ENCODE assay signal across 12 cellular contexts in the genomic region with DNA sequence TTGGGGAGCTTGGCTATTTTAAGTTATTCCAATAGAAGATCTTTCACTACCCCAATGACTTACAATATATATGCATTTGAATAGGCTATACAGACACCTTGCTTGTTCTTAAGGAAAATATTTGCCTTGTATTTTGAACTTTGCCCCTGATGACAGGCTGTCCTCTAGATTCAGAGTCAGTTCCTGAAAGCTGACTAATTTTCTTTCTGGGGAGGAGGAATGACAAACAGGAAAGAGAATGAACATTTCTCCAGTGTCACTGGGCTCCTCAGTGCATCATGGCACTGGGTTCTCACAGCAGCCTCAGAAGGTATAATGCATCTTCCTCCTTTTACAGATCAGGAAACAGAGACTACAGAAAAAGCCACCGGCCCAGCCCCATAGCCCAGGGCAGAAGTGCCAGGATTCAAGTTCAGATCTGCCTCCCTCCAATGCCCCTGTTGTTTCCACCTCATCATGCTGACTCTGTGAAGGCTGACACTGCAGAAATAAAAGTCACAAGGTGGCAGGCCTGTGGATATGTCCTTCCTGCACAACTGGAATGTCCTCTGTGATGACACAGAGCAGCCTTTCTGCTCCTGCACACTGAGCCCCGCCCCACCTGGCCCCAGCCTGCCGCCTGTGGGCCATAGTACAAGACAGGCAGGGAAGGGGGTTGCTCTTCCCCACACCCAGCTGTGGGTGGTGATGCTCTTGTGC. TPM values are rescaled to one million over a fixed set of nuclear protein-coding genes. Genes with fewer than 3 reads are reported as not detected.
A peak's percentile ranks its signal among the peaks of the same experiment; 100 is the strongest.
DNase-seq lines count a peak whose midpoint lies in the region; ATAC-seq and TF ChIP-seq lines count a peak whose summit lies in the region.
"Had no signal": no experiment of that assay in that cellular context is flagged by ENCODE, and none has a peak within 500 bp of the region (broad histone marks: within the 10 kb centered on the region; RNA-seq: fewer than 3 reads in every experiment).

No MANE protein-coding gene starts in this region.

- DNase-seq in T-helper 1 cell: no peak
- DNase-seq in SK-MEL-5 (ENCODE audit: low read depth, low spot score): peak; percentile 28
- DNase-seq in iPS-NIHi11 (ENCODE audit: low spot score): peak; percentile 46
- peak; percentile 49 for DNase-seq in spleen
- no peak for DNase-seq in ecto neural progenitor cell (ENCODE audit: low spot score)
- no peak for DNase-seq in A172 (ENCODE audit: low spot score)
- DNase-seq: activated gamma-delta T cell, KG1 had no signal

- peaks cover 0 to 16% (median 12%) of the 10 kb centered on the region in 8 donors for H3K9me3 ChIP-seq in spleen

- H3K36me3 Mint-ChIP-seq in T-helper 1 cell treated with Interleukin-12 subunit alpha and Interleukin-12 subunit beta and Interleukin-4 antibody, amounts not matched to agents 30 μg/mL and 1 μg/mL, for 36 hours (ENCODE audit: low read depth): peaks cover 5% of the 10 kb centered on the region

- peak overlapping the region; percentile 24 for H3K27ac Mint-ChIP-seq in T-helper 1 cell treated with Interleukin-12 subunit alpha and Interleukin-12 subunit beta and Interleukin-4 antibody, amounts not matched to agents 30 μg/mL and 1 μg/mL, for 36 hours

- in situ Hi-C loops in SK-MEL-5 (cut with HindIII; ENCODE audit: low pct_unique_long_range_greater_than_20kb, low sequenced_read_pairs): no loop called here

- H3K27me3 ChIP-seq in spleen (replicated peaks in 1 of 7): no peaks in the 10 kb centered on the region

- peaks cover 0 to 19% (median 8%) of the 10 kb centered on the region in 6 donors for H3K4me1 ChIP-seq in spleen

- H3K36me3 ChIP-seq in spleen: peaks cover 0 to 27% (median 0%) of the 10 kb centered on the region in 6 donors

- ATAC-seq in HG02571 (IDR thresholded peaks at IDR 0.05; ENCODE audit: unreplicated experiment): no peak

- intact Hi-C loops in spleen (cut with DNase I; ENCODE audit: low total_unique reads): no loop called here

- 66 to 73% (median 67%) methylated on average over 2 to 3 of the region's 3 CpGs for WGBS in spleen, 5 donors

- H3K27ac ChIP-seq in spleen: no peak overlapping the region

- TF ChIP-seq POLR2A in spleen (IDR thresholded peaks at IDR 0.05): no peak

- H3K4me3 Mint-ChIP-seq in T-helper 1 cell treated with Interleukin-12 subunit alpha and Interleukin-12 subunit beta and Interleukin-4 antibody, amounts not matched to agents 30 μg/mL and 1 μg/mL, for 36 hours: no peak overlapping the region

- H3K4me3 ChIP-seq in spleen: no peak overlapping the region

- H3K27me3 Mint-ChIP-seq in T-helper 1 cell treated with Interleukin-12 subunit alpha and Interleukin-12 subunit beta and Interleukin-4 antibody, amounts not matched to agents 30 μg/mL and 1 μg/mL, for 36 hours (ENCODE audit: low read depth): no peaks in the 10 kb centered on the region

- H3K9me3 Mint-ChIP-seq in T-helper 1 cell treated with Interleukin-12 subunit alpha and Interleukin-12 subunit beta and Interleukin-4 antibody, amounts not matched to agents 30 μg/mL and 1 μg/mL, for 36 hours: no peaks in the 10 kb centered on the region

- no peak for TF ChIP-seq CTCF in spleen (IDR thresholded peaks at IDR 0.05 in 8 of 11, conservative IDR thresholded peaks at IDR 0.05 in 3 of 11)

- peaks cover 36% of the 10 kb centered on the region for H3K4me1 Mint-ChIP-seq in T-helper 1 cell treated with Interleukin-12 subunit alpha and Interleukin-12 subunit beta and Interleukin-4 antibody, amounts not matched to agents 30 μg/mL and 1 μg/mL, for 36 hours (ENCODE audit: low read depth)

RNA-seq across cellular contexts. Expression of a gene that starts 6.6 kb away (rescaled TPM):
- total RNA-seq in SK-MEL-5 (2014; rRNA removed; shearing (Covaris generic)): not detected in 2 replicates
- not detected in 2 replicates for polyA plus RNA-seq in SK-MEL-5 (2015; cell fraction: cytosol; rRNA removed)
- not detected in 2 replicates for polyA plus RNA-seq in SK-MEL-5 (2015; cell fraction: nucleus; rRNA removed)
- total RNA-seq in spleen: 1 to 10 TPM; 2.7 to 6.4 (median 3.7) TPM
- 1 to 10 TPM in 2 of 3 donors, under 1 TPM in 1; 0.73 to 1.9 (median 1.1) TPM for polyA plus RNA-seq in spleen
- not detected in 2 replicates for total RNA-seq in A172 (2014; rRNA removed; shearing (Covaris generic))
- total RNA-seq: A673, pulmonary artery endothelial cell had no signal

RNA-seq across cellular contexts. Expression of a gene that starts 30.2 kb away (rescaled TPM):
- 7.1 and 7.3 TPM in 2 replicates for total RNA-seq in SK-MEL-5 (2014; rRNA removed; shearing (Covaris generic))
- 6.3 and 7.6 TPM in 2 replicates for polyA plus RNA-seq in SK-MEL-5 (2015; cell fraction: cytosol; rRNA removed)
- polyA plus RNA-seq in SK-MEL-5 (2015; cell fraction: nucleus; rRNA removed): 1.1 and 1.8 TPM in 2 replicates
- 1 to 10 TPM; 2.7 to 3.8 (median 3.4) TPM for total RNA-seq in spleen
- 1 to 10 TPM in 2 of 3 donors, under 1 TPM in 1; 0.96 to 2.1 (median 1.9) TPM for polyA plus RNA-seq in spleen
- 4.1 and 6.7 TPM in 2 replicates for total RNA-seq in A172 (2014; rRNA removed; shearing (Covaris generic))

Comparison
In these comparisons a context has a peak if more than half of its experiments do, and no peak if none do; other contexts are left out.
1. DNase-seq: peak in SK-MEL-5 (single experiment), iPS-NIHi11 (single experiment) and spleen (single experiment); none in T-helper 1 cell (0 of 5), ecto neural progenitor cell (single experiment) and A172 (single experiment).